In genomic region chr1:224353975-224354930, GRCh38 we compare ENCODE assay signal across 18 cellular contexts. TPM values are rescaled to one million over a fixed set of nuclear protein-coding genes. Genes with fewer than 3 reads are reported as not detected.
A peak's percentile ranks its signal among the peaks of the same experiment; 100 is the strongest.
DNase-seq lines count a peak whose midpoint lies in the region; ATAC-seq and TF ChIP-seq lines count a peak whose summit lies in the region.
"Had no signal": no experiment of that assay in that cellular context is flagged by ENCODE, and none has a peak within 500 bp of the region (broad histone marks: within the 10 kb centered on the region; RNA-seq: fewer than 3 reads in every experiment).

No MANE protein-coding gene starts in this region.

- H3K14ac ChIP-seq in IMR-90 (replicated peaks; ENCODE audit: low read depth, low read length): no peak overlapping the region
- H3K14ac ChIP-seq in neuronal stem cell (ENCODE audit: low read length): no peak overlapping the region

- DNase-seq in IMR-90: peak; percentile 8
- DNase-seq in activated naive CD8-positive, alpha-beta T cell treated with anti-CD3 and anti-CD28 coated beads for 36 hours: no peak
- no peak for DNase-seq in immature natural killer cell
- DNase-seq in neuronal stem cell (ENCODE audit: low spot score): no peak
- DNase-seq in Caco-2: no peak
- no peak for DNase-seq in NCI-H1048 (lab: John Stamatoyannopoulos, UW)
- DNase-seq: COR-L47, GM23248, KG1, NCI-H1417 treated with DMSO at 0.1 percent for 48 hours, NCI-H187 treated with DMSO at 0.1 percent for 48 hours, NCI-H2171, NCI-H526, PC-3 had no signal

- H2BK20ac ChIP-seq in IMR-90 (ENCODE audit: low read depth, low read length): no peak overlapping the region

- no peak overlapping the region for H2AK5ac ChIP-seq in IMR-90 (ENCODE audit: low read depth, low read length)
- H2AK5ac ChIP-seq in neuronal stem cell (ENCODE audit: low read depth, low read length): no peak overlapping the region

- peaks cover 3% of the 10 kb centered on the region; the same call in 1 of the 2 replicates for H3K9me1 ChIP-seq in IMR-90 (ENCODE audit: insufficient read depth, low read length)

- H3K9me3 Mint-ChIP-seq in activated naive CD8-positive, alpha-beta T cell treated with anti-CD3 and anti-CD28 coated beads for 36 hours: no peaks in the 10 kb centered on the region
- H3K9me3 Mint-ChIP-seq in immature natural killer cell (no peaks in the 10 kb centered on the region), Caco-2 (ENCODE audit: unreplicated experiment) (peaks cover 16% of the 10 kb centered on the region)

- no peaks in the 10 kb centered on the region for H3K9me3 ChIP-seq in IMR-90 (ENCODE audit: control insufficient read depth, insufficient read depth, low read length)
- no peaks in the 10 kb centered on the region for H3K9me3 ChIP-seq in neuronal stem cell (replicated peaks in 1 of 2; ENCODE audit: control insufficient read depth in 2 of 2, insufficient read depth in 1 of 2, low read depth in 1 of 2, low read length in 2 of 2)
- H3K9me3 ChIP-seq in Caco-2: no peaks in the 10 kb centered on the region
- H3K9me3 ChIP-seq: HAP-1 had no signal

- CTCF ChIA-PET in IMR-90 (lab: Yijun Ruan, JAX): no interaction called here
- CTCF ChIA-PET in Caco-2 (lab: Charles Lee): no interaction called here

- intact Hi-C loops in IMR-90 (cut with micrococcal nuclease): no loop called here
- intact Hi-C loops in Caco-2 (cut with micrococcal nuclease; ENCODE audit: unreplicated experiment): loop anchor here (10.0 kb wide), 1 partner anchor 101 kb away; no protein-coding TSS in a partner anchor

- TF ChIP-seq CTCF in IMR-90 (conservative IDR thresholded peaks at IDR 0.05; ENCODE audit: low read depth, low read length) (no peak), Caco-2 (IDR thresholded peaks at IDR 0.05; ENCODE audit: insufficient read depth in 1 of 2, low read depth in 1 of 2, low read length in 1 of 2, severe bottlenecking in 1 of 2, unreplicated experiment in 1 of 2) (no peak)

- peaks cover 8% of the 10 kb centered on the region for H3K36me3 Mint-ChIP-seq in activated naive CD8-positive, alpha-beta T cell treated with anti-CD3 and anti-CD28 coated beads for 36 hours
- H3K36me3 Mint-ChIP-seq in immature natural killer cell (no peaks in the 10 kb centered on the region), Caco-2 (ENCODE audit: insufficient read depth, unreplicated experiment) (peaks cover 20% of the 10 kb centered on the region)

- H3K23ac ChIP-seq in IMR-90 (ENCODE audit: low read depth, low read length) (no peak overlapping the region), neuronal stem cell (ENCODE audit: low read depth, low read length, poor library complexity) (no peak overlapping the region)

- no peak overlapping the region for H4K5ac ChIP-seq in IMR-90 (ENCODE audit: low read depth, low read length)

- peaks cover 8% of the 10 kb centered on the region; the same call in 1 of the 2 replicates for H4K20me1 ChIP-seq in IMR-90 (ENCODE audit: insufficient read depth, low read length)

- no peak overlapping the region for H3K4me3 Mint-ChIP-seq in activated naive CD8-positive, alpha-beta T cell treated with anti-CD3 and anti-CD28 coated beads for 36 hours
- H3K4me3 Mint-ChIP-seq in immature natural killer cell (peak overlapping the region in 2 of 5 donors; percentile 1 to 12), Caco-2 (ENCODE audit: unreplicated experiment) (no peak overlapping the region)
- H3K4me3 Mint-ChIP-seq: CD14-positive monocyte had no signal

- H4K91ac ChIP-seq in IMR-90 (ENCODE audit: insufficient read depth, low read depth, low read length) (no peak overlapping the region), neuronal stem cell (ENCODE audit: low read depth, low read length, poor library complexity) (no peak overlapping the region)

- H4K8ac ChIP-seq in IMR-90 (ENCODE audit: low read depth in 2 of 2, low read length in 2 of 2): no peak overlapping the region
- H4K8ac ChIP-seq in neuronal stem cell (ENCODE audit: low read depth, low read length): no peak overlapping the region

- BruUV-seq in IMR-90 (replicated peaks; lab: Mats Ljungman, UMichigan): no TSS peak
- BruUV-seq in Caco-2 (replicated peaks; lab: Mats Ljungman, UMichigan): no TSS peak

- TF ChIP-seq RAD21 in IMR-90 (IDR thresholded peaks at IDR 0.05; ENCODE audit: low read length): no peak

- WGBS in IMR-90 (ENCODE audit: extremely low coverage in 2 of 2, insufficient read length in 1 of 2), 2 experiments: no CpG with 5 or more reads among the region's 5 CpGs
- no CpG with 5 or more reads among the region's 5 CpGs for WGBS in neuronal stem cell (ENCODE audit: extremely low coverage in 2 of 2, insufficient read length in 2 of 2, insufficient replicate concordance in 1 of 2), 2 donors

- H3K9ac ChIP-seq in IMR-90 (ENCODE audit: low read depth, low read length) (no peak overlapping the region), neuronal stem cell (ENCODE audit: low read depth, low read length, poor library complexity) (no peak overlapping the region)
- H3K9ac ChIP-seq: GM23248 had no signal

- H3K27me3 ChIP-seq in IMR-90 (ENCODE audit: control insufficient read depth, insufficient read depth, low read length) (no peaks in the 10 kb centered on the region), neuronal stem cell (ENCODE audit: control insufficient read depth in 3 of 3, insufficient read depth in 3 of 3, low read depth in 1 of 3, low read length in 3 of 3) (no peaks in the 10 kb centered on the region), Caco-2 (replicated peaks; ENCODE audit: control insufficient read depth, insufficient read depth, low read length) (no peaks in the 10 kb centered on the region)

- TF ChIP-seq POLR2A in IMR-90 (IDR thresholded peaks at IDR 0.05; ENCODE audit: low read depth, low read length): no peak

- no peaks in the 10 kb centered on the region for H3K27me3 Mint-ChIP-seq in activated naive CD8-positive, alpha-beta T cell treated with anti-CD3 and anti-CD28 coated beads for 36 hours
- H3K27me3 Mint-ChIP-seq in immature natural killer cell (ENCODE audit: low read depth in 3 of 3) (peaks cover 0 to 2% (median 0%) of the 10 kb centered on the region in 3 donors), Caco-2 (ENCODE audit: insufficient read depth, unreplicated experiment) (no peaks in the 10 kb centered on the region)

- no peaks in the 10 kb centered on the region for H3K36me3 ChIP-seq in IMR-90 (ENCODE audit: control insufficient read depth, insufficient read depth, low read length)
- H3K36me3 ChIP-seq in neuronal stem cell (replicated peaks in 1 of 2; ENCODE audit: control insufficient read depth in 2 of 2, insufficient read depth in 2 of 2, low read length in 2 of 2): peaks cover 0 to 2% of the 10 kb centered on the region in 2 donors
- H3K36me3 ChIP-seq in Caco-2 (ENCODE audit: control insufficient read depth, insufficient read depth, low read length): no peaks in the 10 kb centered on the region
- H3K36me3 ChIP-seq: HAP-1 had no signal

- no peak overlapping the region for H2AFZ ChIP-seq in IMR-90 (replicated peaks; ENCODE audit: low read length, poor library complexity)
- H2AFZ ChIP-seq in neuronal stem cell (ENCODE audit: low read length): peak overlapping the region; percentile 11
- H2AFZ ChIP-seq: GM23248 had no signal

- no peak overlapping the region for H2BK12ac ChIP-seq in neuronal stem cell (ENCODE audit: low read length)

- peak overlapping the region; percentile 21 for H3K27ac Mint-ChIP-seq in activated naive CD8-positive, alpha-beta T cell treated with anti-CD3 and anti-CD28 coated beads for 36 hours
- H3K27ac Mint-ChIP-seq in immature natural killer cell (peak overlapping the region; percentile 14 to 87 (median 41)), Caco-2 (ENCODE audit: unreplicated experiment) (no peak overlapping the region)
- H3K27ac Mint-ChIP-seq: CD14-positive monocyte had no signal

- POLR2A ChIA-PET in IMR-90 (lab: Charles Lee; ENCODE audit: unreplicated experiment): no interaction called here
- POLR2A ChIA-PET in Caco-2 (lab: Charles Lee): no interaction called here

- H3K56ac ChIP-seq in IMR-90 (ENCODE audit: extremely low read depth, insufficient read depth, low read length): no peak overlapping the region

- H3K27ac ChIP-seq in IMR-90 (ENCODE audit: insufficient read depth, low read length): no peak overlapping the region
- H3K27ac ChIP-seq in neuronal stem cell (replicated peaks; ENCODE audit: low read length): no peak overlapping the region
- H3K27ac ChIP-seq: GM23248, RWPE1 had no signal

- no peak overlapping the region for H3K4me3 ChIP-seq in IMR-90 (ENCODE audit: insufficient read depth, low read depth, low read length)
- no peak overlapping the region for H3K4me3 ChIP-seq in neuronal stem cell (ENCODE audit: low read length in 2 of 2)
- no peak overlapping the region for H3K4me3 ChIP-seq in Caco-2 (ENCODE audit: low read depth, low read length)
- H3K4me3 ChIP-seq: GM23248, HAP-1 had no signal

- H2AK9ac ChIP-seq in IMR-90 (replicated peaks; ENCODE audit: low read depth, low read length, poor library complexity): no peak overlapping the region

- H3K4me1 ChIP-seq in IMR-90 (ENCODE audit: control insufficient read depth, insufficient read depth, low read length) (peaks cover 2% of the 10 kb centered on the region), neuronal stem cell (ENCODE audit: control insufficient read depth in 2 of 2, insufficient read depth in 1 of 2, low read depth in 1 of 2, low read length in 2 of 2) (peaks cover 2 to 6% of the 10 kb centered on the region in 2 donors), Caco-2 (0 out of 2 replicates have a peak, but pooled peaks cover 4% of the 10 kb centered on the region)

- H2BK5ac ChIP-seq in IMR-90 (ENCODE audit: low read depth, low read length, poor library complexity, severe bottlenecking) (no peak overlapping the region), neuronal stem cell (ENCODE audit: low read length) (no peak overlapping the region)

- H2BK15ac ChIP-seq in IMR-90 (ENCODE audit: low read depth, low read length) (no peak overlapping the region), neuronal stem cell (ENCODE audit: low read length) (no peak overlapping the region)

- in situ Hi-C loops in IMR-90 (cut with MboI; ENCODE audit: low sequenced_read_pairs): no loop called here

- no peak overlapping the region for H3K4ac ChIP-seq in IMR-90 (ENCODE audit: low read depth, low read length)
- no peak overlapping the region for H3K4ac ChIP-seq in neuronal stem cell (ENCODE audit: low read length)

- dilution Hi-C loops in IMR-90 (cut with HindIII; ENCODE audit: low sequenced_read_pairs, unreplicated experiment): no loop called here

- no peak overlapping the region for H2BK120ac ChIP-seq in IMR-90 (ENCODE audit: low read depth, low read length)
- H2BK120ac ChIP-seq in neuronal stem cell (ENCODE audit: low read depth, low read length): no peak overlapping the region

- H3K4me2 ChIP-seq in IMR-90 (ENCODE audit: low read depth, low read length) (no peak overlapping the region), neuronal stem cell (ENCODE audit: insufficient read depth, low read length, poor library complexity, severe bottlenecking) (no peak overlapping the region)

- H3K79me1 ChIP-seq in IMR-90 (ENCODE audit: low read depth in 1 of 2, low read length in 2 of 2): peaks cover 9 to 19% of the 10 kb centered on the region in 2 experiments; a peak in 2 of 4 replicates
- H3K79me1 ChIP-seq in neuronal stem cell (ENCODE audit: low read depth, low read length): peaks cover 7% of the 10 kb centered on the region

- H3K18ac ChIP-seq in IMR-90 (ENCODE audit: low read depth, low read length): no peak overlapping the region
- H3K18ac ChIP-seq in neuronal stem cell (ENCODE audit: low read length): no peak overlapping the region

- no peak for ATAC-seq in IMR-90 (ENCODE audit: low read depth)
- no peak for ATAC-seq in HG03571 (IDR thresholded peaks at IDR 0.05; ENCODE audit: unreplicated experiment)
- ATAC-seq: PC-3 had no signal

- peaks cover 32% of the 10 kb centered on the region for H3K4me1 Mint-ChIP-seq in activated naive CD8-positive, alpha-beta T cell treated with anti-CD3 and anti-CD28 coated beads for 36 hours
- peaks cover 37 to 49% of the 10 kb centered on the region in 2 donors for H3K4me1 Mint-ChIP-seq in immature natural killer cell
- H3K4me1 Mint-ChIP-seq in Caco-2 (ENCODE audit: low read depth, unreplicated experiment): peaks cover 17% of the 10 kb centered on the region

RNA-seq across cellular contexts. Expression of gene CNIH4, which starts 2.4 kb away (rescaled TPM):
- total RNA-seq in IMR-90 (2012; rRNA removed) (73.1 and 105 TPM in 2 replicates), Caco-2 (2022) (84.4 and 85.6 TPM in 2 replicates)
- polyA plus RNA-seq in IMR-90 (2012; rRNA removed) (27.8 and 29.7 TPM in 2 replicates), immature natural killer cell (10 to 100 TPM; 36.4 to 51.2 (median 49.1) TPM)
- polyA plus RNA-seq in IMR-90 (2012; cell fraction: cytosol; rRNA removed): 14.2 and 16.4 TPM in 2 replicates
- polyA plus RNA-seq in IMR-90 (2012; cell fraction: nucleus; rRNA removed; ENCODE audit: low replicate concordance): 7.8 and 20.8 TPM in 2 replicates
- 10 to 100 TPM; 48.5 to 53.2 TPM for total RNA-seq in activated naive CD8-positive, alpha-beta T cell treated with anti-CD3 and anti-CD28 coated beads for 36 hours
- 116 TPM for polyA plus RNA-seq in neuronal stem cell (2013, experiment 1 of 2)
- polyA plus RNA-seq in neuronal stem cell (2013, experiment 2 of 2): 118 TPM

RNA-seq across cellular contexts. Expression of gene NVL, which starts 24.3 kb away (rescaled TPM):
- total RNA-seq in IMR-90 (2012; rRNA removed) (16.5 and 18.9 TPM in 2 replicates), Caco-2 (2022) (45.0 and 52.3 TPM in 2 replicates)
- polyA plus RNA-seq in IMR-90 (2012; rRNA removed) (16.2 and 18.4 TPM in 2 replicates), immature natural killer cell (10 to 100 TPM in 2 of 3 donors, 1 to 10 TPM in 1; 6.6 to 19.5 (median 14.9) TPM)
- 3.7 and 7.9 TPM in 2 replicates for polyA plus RNA-seq in IMR-90 (2012; cell fraction: cytosol; rRNA removed)
- 9.4 and 41.8 TPM in 2 replicates for polyA plus RNA-seq in IMR-90 (2012; cell fraction: nucleus; rRNA removed; ENCODE audit: low replicate concordance)
- 10 to 100 TPM; 41.6 to 45.2 TPM for total RNA-seq in activated naive CD8-positive, alpha-beta T cell treated with anti-CD3 and anti-CD28 coated beads for 36 hours
- 34.4 TPM for polyA plus RNA-seq in neuronal stem cell (2013, experiment 1 of 2)
- polyA plus RNA-seq in neuronal stem cell (2013, experiment 2 of 2): 31.4 TPM
